ENCODE assay signal across 17 cellular contexts in the genomic region with DNA sequence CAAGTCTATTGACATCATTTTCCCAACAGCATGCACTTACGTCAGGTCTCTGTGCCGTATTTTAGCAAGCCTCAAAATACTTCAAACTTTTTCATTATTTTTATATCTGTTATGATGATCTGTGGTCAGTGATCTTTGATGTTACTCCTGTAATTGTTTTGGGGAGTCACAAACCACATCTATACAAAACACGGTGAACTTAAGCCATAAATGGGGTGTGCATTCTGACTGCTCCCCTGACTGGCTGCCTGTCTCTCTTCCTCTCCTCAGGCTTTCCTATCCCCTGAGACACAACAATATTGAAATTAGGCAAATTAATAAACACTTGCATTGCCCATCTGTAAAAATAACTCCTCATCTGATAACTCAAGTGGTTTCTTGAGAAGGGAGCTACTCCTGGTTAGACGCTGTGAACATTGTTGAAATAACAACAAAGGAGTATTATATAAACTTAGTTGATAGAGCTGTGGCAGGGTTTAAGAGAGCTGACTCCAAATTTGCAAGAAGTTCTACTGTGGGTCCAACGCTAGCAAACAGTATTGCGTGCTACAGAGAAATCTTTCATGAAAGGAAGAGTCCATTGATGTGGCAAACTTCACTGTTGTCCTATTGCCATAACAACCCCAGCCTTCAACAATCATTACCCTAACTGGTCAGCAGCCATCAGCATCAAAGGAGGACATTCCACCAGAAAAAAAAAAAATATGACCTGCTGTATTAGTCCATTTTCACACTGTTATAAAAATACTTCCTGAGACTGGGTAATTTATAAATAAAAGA.
DNase-seq lines count a peak whose midpoint lies in the region; ATAC-seq and TF ChIP-seq lines count a peak whose summit lies in the region.
"Had no signal": no experiment of that assay in that cellular context is flagged by ENCODE, and none has a peak within 500 bp of the region (broad histone marks: within the 10 kb centered on the region; RNA-seq: fewer than 3 reads in every experiment).

No MANE protein-coding gene starts in this region.

- no peaks in the 10 kb centered on the region for H3K4me1 ChIP-seq in esophagus muscularis mucosa
- H3K4me1 ChIP-seq: A549, Caco-2 had no signal

- WGBS in esophagus muscularis mucosa = 79% methylated on average over 6 of the region's 6 CpGs

- DNase-seq in activated T-cell treated with anti-CD3 and anti-CD28 coated beads, Interleukin-2, amount 50 U/mL, for 72 hours = no peak
- no peak for DNase-seq in activated T-cell treated with anti-CD3 and anti-CD28 coated beads, Interleukin-2, amount 50 U/mL, for 48 hours
- DNase-seq in esophagus muscularis mucosa (ENCODE audit: extremely low spot score) = peak; percentile 37
- no peak for DNase-seq in natural killer cell treated with Interleukin-12 subunit alpha and Interleukin-12 subunit beta and Interleukin-15 and Interleukin-18, amount 100 ng/mL, for 72 hours (ENCODE audit: low spot score)
- DNase-seq: AML-193; Caco-2; Calu3; CD4-positive, alpha-beta T cell; CD8-positive, alpha-beta T cell; DMS79 treated with DMSO at 0.1 percent for 48 hours; GF-D8 had no signal

- peaks cover 0 to 1% of the 10 kb centered on the region in 2 donors for H3K9me3 Mint-ChIP-seq in activated T-cell treated with anti-CD3 and anti-CD28 coated beads, Interleukin-2, amount 50 U/mL, for 72 hours
- H3K9me3 Mint-ChIP-seq in natural killer cell treated with Interleukin-12 subunit alpha and Interleukin-12 subunit beta and Interleukin-15 and Interleukin-18, amount 100 ng/mL, for 72 hours = peaks cover 4% of the 10 kb centered on the region

- no peak for TF ChIP-seq POLR2A in esophagus muscularis mucosa (IDR thresholded peaks at IDR 0.05; ENCODE audit: low read depth)

- no peaks in the 10 kb centered on the region for H3K36me3 Mint-ChIP-seq in activated T-cell treated with anti-CD3 and anti-CD28 coated beads, Interleukin-2, amount 50 U/mL, for 72 hours (ENCODE audit: insufficient read depth in 2 of 2)
- H3K36me3 Mint-ChIP-seq in natural killer cell treated with Interleukin-12 subunit alpha and Interleukin-12 subunit beta and Interleukin-15 and Interleukin-18, amount 100 ng/mL, for 72 hours = no peaks in the 10 kb centered on the region
- H3K36me3 Mint-ChIP-seq: CD8-positive, alpha-beta T cell had no signal

- no peak for ATAC-seq in activated T-cell treated with anti-CD3 and anti-CD28 coated beads, Interleukin-2, amount 50 U/mL, for 72 hours (replicated peaks in 1 of 2)
- ATAC-seq in HG03175 (IDR thresholded peaks at IDR 0.05; ENCODE audit: unreplicated experiment) = no peak
- ATAC-seq in natural killer cell treated with Interleukin-12 subunit alpha and Interleukin-12 subunit beta and Interleukin-15 and Interleukin-18, amount 100 ng/mL, for 72 hours = no peak
- ATAC-seq: A549; CD8-positive, alpha-beta T cell had no signal

- H3K36me3 ChIP-seq in esophagus muscularis mucosa = no peaks in the 10 kb centered on the region
- H3K36me3 ChIP-seq: BLaER1 treated with 17β-estradiol and CSF1 and Interleukin-3, amounts not matched to agents 10 nM and 100 nM had no signal

- H3K27ac ChIP-seq in esophagus muscularis mucosa (replicated peaks in 1 of 4) = no peak overlapping the region
- H3K27ac ChIP-seq: 22Rv1; A549; BLaER1 treated with 17β-estradiol and CSF1 and Interleukin-3, amounts not matched to agents 10 nM and 100 nM; C4-2B had no signal

- no peaks in the 10 kb centered on the region for H3K4me1 Mint-ChIP-seq in activated T-cell treated with anti-CD3 and anti-CD28 coated beads, Interleukin-2, amount 50 U/mL, for 72 hours (ENCODE audit: low read depth)
- H3K4me1 Mint-ChIP-seq in natural killer cell treated with Interleukin-12 subunit alpha and Interleukin-12 subunit beta and Interleukin-15 and Interleukin-18, amount 100 ng/mL, for 72 hours (ENCODE audit: low read depth in 2 of 2) = no peaks in the 10 kb centered on the region
- H3K4me1 Mint-ChIP-seq: B cell had no signal

- intact Hi-C loops in esophagus muscularis mucosa (cut with DNase I) = no loop called here

- H3K27me3 ChIP-seq in esophagus muscularis mucosa = no peaks in the 10 kb centered on the region

- peaks cover 10% of the 10 kb centered on the region for H3K27me3 Mint-ChIP-seq in activated T-cell treated with anti-CD3 and anti-CD28 coated beads, Interleukin-2, amount 50 U/mL, for 72 hours (ENCODE audit: low read depth)
- H3K27me3 Mint-ChIP-seq in natural killer cell treated with Interleukin-12 subunit alpha and Interleukin-12 subunit beta and Interleukin-15 and Interleukin-18, amount 100 ng/mL, for 72 hours = peaks cover 0 to 7% of the 10 kb centered on the region in 2 donors
- H3K27me3 Mint-ChIP-seq: B cell; CD4-positive, alpha-beta T cell had no signal

- H3K9me3 ChIP-seq in esophagus muscularis mucosa = no peaks in the 10 kb centered on the region
- H3K9me3 ChIP-seq: A549; BLaER1 treated with 17β-estradiol and CSF1 and Interleukin-3, amounts not matched to agents 10 nM and 100 nM; Caco-2 had no signal

- TF ChIP-seq EP300 in esophagus muscularis mucosa (IDR thresholded peaks at IDR 0.05) = no peak

- no peak overlapping the region for H3K4me3 ChIP-seq in esophagus muscularis mucosa
- H3K4me3 ChIP-seq: A549; BLaER1 treated with 17β-estradiol and CSF1 and Interleukin-3, amounts not matched to agents 10 nM and 100 nM had no signal

- no peak for TF ChIP-seq CTCF in esophagus muscularis mucosa (IDR thresholded peaks at IDR 0.05)

- H3K27ac Mint-ChIP-seq in activated T-cell treated with anti-CD3 and anti-CD28 coated beads, Interleukin-2, amount 50 U/mL, for 72 hours = peak overlapping the region; percentile 55
- no peak overlapping the region for H3K27ac Mint-ChIP-seq in natural killer cell treated with Interleukin-12 subunit alpha and Interleukin-12 subunit beta and Interleukin-15 and Interleukin-18, amount 100 ng/mL, for 72 hours
- H3K27ac Mint-ChIP-seq: B cell; CD4-positive, alpha-beta T cell; CD8-positive, alpha-beta T cell had no signal

- no peak overlapping the region for H3K4me3 Mint-ChIP-seq in activated T-cell treated with anti-CD3 and anti-CD28 coated beads, Interleukin-2, amount 50 U/mL, for 72 hours
- H3K4me3 Mint-ChIP-seq in natural killer cell treated with Interleukin-12 subunit alpha and Interleukin-12 subunit beta and Interleukin-15 and Interleukin-18, amount 100 ng/mL, for 72 hours = no peak overlapping the region
- H3K4me3 Mint-ChIP-seq: B cell; CD4-positive, alpha-beta T cell; CD8-positive, alpha-beta T cell had no signal
